ENCODE assay signal across 1 cellular context in genomic region chr7:133771778-133772421, GRCh38.
TF ChIP-seq lines count a peak whose summit lies in the region.

No MANE protein-coding gene starts in this region.

TF ChIP-seq in A549, 52 proteins besides CTCF, POLR2A, EP300 and RAD21 (continued from another document):
- no peak for TF ChIP-seq HMGXB4 (CRISPR knock-in tag; IDR thresholded peaks at IDR 0.05; ENCODE audit: borderline replicate concordance)
